In genomic region chr3:138222316-138222715, GRCh38 we compare ENCODE assay signal across 18 cellular contexts. TPM values are rescaled to one million over a fixed set of nuclear protein-coding genes. Genes with fewer than 3 reads are reported as not detected.
A peak's percentile ranks its signal among the peaks of the same experiment; 100 is the strongest.
DNase-seq lines count a peak whose midpoint lies in the region; ATAC-seq, FAIRE-seq and TF ChIP-seq lines count a peak whose summit lies in the region.
"Had no signal": no experiment of that assay in that cellular context is flagged by ENCODE, and none has a peak within 500 bp of the region (broad histone marks: within the 10 kb centered on the region; RNA-seq: fewer than 3 reads in every experiment).

No MANE protein-coding gene starts in this region.

- H2BK20ac ChIP-seq in H1 (ENCODE audit: low read length) = no peak overlapping the region

- no peak overlapping the region for H4K5ac ChIP-seq in H1 (ENCODE audit: insufficient read length, low read depth, low read length)

- H3K27ac ChIP-seq in heart right ventricle = peak overlapping the region in 6 of 10 donors; percentile 4 to 83 (median 18)
- no peak overlapping the region for H3K27ac ChIP-seq in H1 (ENCODE audit: low read depth, low read length)
- no peak overlapping the region for H3K27ac ChIP-seq in mesenchymal stem cell (ENCODE audit: low read length, poor library complexity, severe bottlenecking)
- H3K27ac ChIP-seq: gastrocnemius medialis, SJSA1 had no signal

- H3K79me2 ChIP-seq in H1 (ENCODE audit: control insufficient read depth in 1 of 2, insufficient read depth in 2 of 2, low read length in 2 of 2) = peaks cover 0 to 35% of the 10 kb centered on the region in 2 experiments; a peak in 2 of 4 replicates

- no peak overlapping the region for H3K18ac ChIP-seq in H1 (ENCODE audit: extremely low read depth, low read length)
- H3K18ac ChIP-seq in mesenchymal stem cell (ENCODE audit: low read depth in 1 of 2, low read length in 2 of 2) = no peak overlapping the region

- H3K4ac ChIP-seq in H1 (replicated peaks; ENCODE audit: insufficient read length, low read depth, low read length) = no peak overlapping the region
- H3K4ac ChIP-seq in mesenchymal stem cell (ENCODE audit: low read depth in 1 of 2, low read length in 2 of 2) = no peak overlapping the region

- intact Hi-C loops in heart right ventricle (cut with DNase I) (no loop called here), Right ventricle myocardium inferior (cut with DNase I) (no loop called here)

- no peak overlapping the region for H4K91ac ChIP-seq in H1 (replicated peaks; ENCODE audit: insufficient read length, low read length)
- no peak overlapping the region for H4K91ac ChIP-seq in mesenchymal stem cell (ENCODE audit: low read length)

- H2BK15ac ChIP-seq in H1 (ENCODE audit: low read length) = no peak overlapping the region
- H2BK15ac ChIP-seq in mesenchymal stem cell (ENCODE audit: low read depth, poor library complexity, severe bottlenecking) = no peak overlapping the region

- no peak for TF ChIP-seq CTCF in heart right ventricle (IDR thresholded peaks at IDR 0.05)
- no peak for TF ChIP-seq CTCF in H1 (IDR thresholded peaks at IDR 0.05; ENCODE audit: control extremely low read depth in 1 of 3, insufficient read depth in 1 of 3, low read depth in 1 of 3, low read length in 3 of 3)

- no peak for TF ChIP-seq POLR2A in H1 (IDR thresholded peaks at IDR 0.05; ENCODE audit: control extremely low read depth in 1 of 2, low read depth in 2 of 2, low read length in 2 of 2)

- H2AFZ ChIP-seq in H1 (ENCODE audit: low read length) = no peak overlapping the region
- no peak overlapping the region for H2AFZ ChIP-seq in mesenchymal stem cell (ENCODE audit: low read depth, low read length)

- CTCF ChIA-PET in H1 (lab: Charles Lee; ENCODE audit: partially characterized antibody) = interaction anchor here (1.3 kb wide), 1 partner anchor 48 kb away, joined by 3 read pairs; the partner anchor contains the start of gene DBR1

- H2BK12ac ChIP-seq in H1 (ENCODE audit: low read depth, low read length) (no peak overlapping the region), mesenchymal stem cell (ENCODE audit: low read length in 2 of 2) (no peak overlapping the region)

- peak; percentile 36 for FAIRE-seq in H1 (lab: Jason Lieb, UNC)
- FAIRE-seq: astrocyte, GM12878, TTC549 had no signal

- H2AK5ac ChIP-seq in H1 (ENCODE audit: low read depth, low read length) = no peak overlapping the region
- no peak overlapping the region for H2AK5ac ChIP-seq in mesenchymal stem cell (ENCODE audit: low read length, severe bottlenecking)

- H3K14ac ChIP-seq in H1 (ENCODE audit: insufficient read length) = no peak overlapping the region
- H3K14ac ChIP-seq in mesenchymal stem cell (ENCODE audit: low read length in 2 of 2) = no peak overlapping the region

- no peak for TF ChIP-seq RAD21 in H1 (IDR thresholded peaks at IDR 0.05 in 1 of 2, conservative IDR thresholded peaks at IDR 0.05 in 1 of 2; ENCODE audit: low read depth in 2 of 2, low read length in 2 of 2)

- H3K23me2 ChIP-seq in H1 (ENCODE audit: low read depth, low read length) = no peaks in the 10 kb centered on the region

- H3K4me2 ChIP-seq in H1 (ENCODE audit: insufficient read depth in 1 of 2, low read depth in 2 of 2, low read length in 2 of 2) = no peak overlapping the region
- no peak overlapping the region for H3K4me2 ChIP-seq in mesenchymal stem cell (ENCODE audit: low read length, poor library complexity, severe bottlenecking)

- no peak overlapping the region for H4K8ac ChIP-seq in H1 (ENCODE audit: extremely low read depth, insufficient read depth, low read length)
- no peak overlapping the region for H4K8ac ChIP-seq in mesenchymal stem cell (ENCODE audit: low read length)

- 59 to 61% methylated on average over 1 of the region's 1 CpG for WGBS in heart right ventricle, 2 donors
- 100% methylated on average over 1 of the region's 1 CpG; no CpG with 5 or more reads in 1 of the 2 experiments for WGBS in H1 (ENCODE audit: extremely low coverage in 1 of 2, insufficient coverage in 1 of 2, insufficient read length in 1 of 2, insufficient replicate concordance in 2 of 2, low coverage in 1 of 2, low lambda C conversion rate in 2 of 2, missing lambda C conversion rate in 1 of 2), 2 experiments
- WGBS in mesenchymal stem cell = no CpG with 5 or more reads among the region's 1 CpG

- H3K9ac ChIP-seq in H1 (replicated peaks in 1 of 4; ENCODE audit: extremely low read depth in 1 of 4, low read depth in 3 of 4, low read length in 3 of 4) (no peak overlapping the region), mesenchymal stem cell (ENCODE audit: low read length) (no peak overlapping the region)

- peaks cover 0 to 2% of the 10 kb centered on the region in 2 experiments for H4K20me1 ChIP-seq in H1 (replicated peaks in 1 of 2; ENCODE audit: control insufficient read depth in 1 of 2, insufficient read depth in 2 of 2, low read length in 2 of 2)

- H3K79me1 ChIP-seq in H1 (ENCODE audit: low read depth, low read length) = no peaks in the 10 kb centered on the region; the same call in 1 of the 2 replicates
- peaks cover 28% of the 10 kb centered on the region for H3K79me1 ChIP-seq in mesenchymal stem cell (replicated peaks; ENCODE audit: low read length, poor library complexity, severe bottlenecking)

- H3K27me3 ChIP-seq in heart right ventricle (no peaks in the 10 kb centered on the region), H1 (replicated peaks in 1 of 4; ENCODE audit: control insufficient read depth in 3 of 4, extremely low read depth in 1 of 4, insufficient read depth in 3 of 4, low read length in 3 of 4) (no peaks in the 10 kb centered on the region), mesenchymal stem cell (ENCODE audit: control insufficient read depth in 1 of 2, insufficient read depth in 1 of 2, low read length in 2 of 2) (no peaks in the 10 kb centered on the region)
- H3K27me3 ChIP-seq: gastrocnemius medialis, SJSA1 had no signal

- ATAC-seq in heart right ventricle (no peak), Right ventricle myocardium inferior (no peak), GM18907 (IDR thresholded peaks at IDR 0.05; ENCODE audit: unreplicated experiment) (no peak)
- ATAC-seq: gastrocnemius medialis, GM12878 had no signal

- H3K4me1 ChIP-seq in heart right ventricle = peaks cover 0 to 43% (median 7%) of the 10 kb centered on the region in 9 donors
- H3K4me1 ChIP-seq in H1 (replicated peaks in 1 of 4; ENCODE audit: control insufficient read depth in 3 of 4, insufficient read depth in 4 of 4, low read length in 3 of 4) = no peaks in the 10 kb centered on the region
- H3K4me1 ChIP-seq in mesenchymal stem cell (ENCODE audit: control insufficient read depth, insufficient read depth, low read depth, low read length) = no peaks in the 10 kb centered on the region
- H3K4me1 ChIP-seq: SJSA1 had no signal

- H3K9me3 ChIP-seq in heart right ventricle (no peaks in the 10 kb centered on the region), H1 (ENCODE audit: insufficient read depth in 2 of 2, low read depth in 1 of 2, low read length in 1 of 2) (no peaks in the 10 kb centered on the region), mesenchymal stem cell (ENCODE audit: control insufficient read depth, low read length) (no peaks in the 10 kb centered on the region)
- H3K9me3 ChIP-seq: Caco-2, gastrocnemius medialis, SJSA1 had no signal

- DNase-seq in heart right ventricle (no peak), Right ventricle myocardium inferior (ENCODE audit: missing footprints) (no peak), OCI-M1 (lab: John Stamatoyannopoulos, UW) (peak; percentile 60), H1 (ENCODE audit: low read depth in 1 of 2, low spot score in 2 of 2) (no peak), NCI-H1436 treated with DMSO at 0.1 percent for 48 hours (lab: John Stamatoyannopoulos, UW) (no peak), mesenchymal stem cell (no peak)
- no peak for DNase-seq in effector CD4-positive, alpha-beta T cell
- DNase-seq: activated CD4-positive, alpha-beta T cell treated with anti-CD3 and anti-CD28 coated beads, Interleukin-2, amount 50 U/mL, for 48 hours; Caco-2; gastrocnemius medialis; NCI-H187 treated with DMSO at 0.1 percent for 48 hours; NCI-H446; stimulated activated naive CD8-positive, alpha-beta T cell treated with anti-CD3 and anti-CD28 coated beads, Interleukin-15, amount 100 ng/mL, for 72 hours had no signal

- POLR2A ChIA-PET in H1 (lab: Charles Lee; ENCODE audit: partially characterized antibody) = interaction anchor here (1.1 kb wide), 1 partner anchor 35 kb away, joined by 3 read pairs; the partner anchor contains the start of gene ARMC8

- H3K23ac ChIP-seq in H1 (ENCODE audit: insufficient read length) (no peak overlapping the region), mesenchymal stem cell (ENCODE audit: low read length in 2 of 2) (no peak overlapping the region)

- no peak for TF ChIP-seq EP300 in H1 (IDR thresholded peaks at IDR 0.05; ENCODE audit: borderline replicate concordance in 1 of 2, low read depth in 2 of 2, low read length in 2 of 2)

- H2BK5ac ChIP-seq in H1 (ENCODE audit: low read depth, low read length) = no peak overlapping the region
- no peak overlapping the region for H2BK5ac ChIP-seq in mesenchymal stem cell (ENCODE audit: low read depth, low read length, poor library complexity, severe bottlenecking)

- H3K56ac ChIP-seq in H1 (replicated peaks; ENCODE audit: insufficient read length, low read depth, low read length) = no peak overlapping the region

- H3K36me3 ChIP-seq in heart right ventricle = peaks cover 0 to 56% (median 35%) of the 10 kb centered on the region in 9 donors
- peaks cover 7 to 46% (median 25%) of the 10 kb centered on the region in 4 experiments; a peak in 7 of 8 replicates for H3K36me3 ChIP-seq in H1 (ENCODE audit: control insufficient read depth in 2 of 4, insufficient read depth in 4 of 4, low read length in 3 of 4)
- H3K36me3 ChIP-seq in mesenchymal stem cell (ENCODE audit: control insufficient read depth in 1 of 2, insufficient read depth in 2 of 2, low read depth in 1 of 2, low read length in 2 of 2) = peaks cover 16 to 46% of the 10 kb centered on the region in 2 experiments

- H2BK120ac ChIP-seq in H1 (replicated peaks; ENCODE audit: low read depth, low read length) (no peak overlapping the region), mesenchymal stem cell (ENCODE audit: low read depth, low read length) (no peak overlapping the region)

- H3K4me3 ChIP-seq in heart right ventricle (no peak overlapping the region), H1 (ENCODE audit: extremely low read depth in 1 of 4, insufficient read depth in 2 of 4, low read depth in 3 of 4, low read length in 4 of 4) (no peak overlapping the region), mesenchymal stem cell (ENCODE audit: insufficient read depth in 1 of 2, low read depth in 1 of 2, low read length in 2 of 2) (no peak overlapping the region)
- H3K4me3 ChIP-seq: gastrocnemius medialis, GM12878, SJSA1 had no signal

RNA-seq across cellular contexts. Expression of gene ARMC8, which starts 35.2 kb away (rescaled TPM):
- 10 to 100 TPM; 28.2 to 49.3 (median 30.1) TPM for total RNA-seq in heart right ventricle
- polyA plus RNA-seq in heart right ventricle = 10 to 100 TPM; 13.8 to 23.0 TPM
- total RNA-seq in Right ventricle myocardium inferior = 25.4 TPM
- total RNA-seq in H1 (2021; fragmentation: NEBNext Ultra II Directional; extraction: Animal tissue kit (Norgen Biotek cat#: 25700)) = 43.1 and 47.3 TPM in 2 replicates
- 46.5 and 58.5 TPM in 2 replicates for polyA plus RNA-seq in H1 (2011; rRNA removed)
- polyA plus RNA-seq in H1 (2011; cell fraction: cytosol; rRNA removed) = 50.4 TPM
- 113 TPM for polyA plus RNA-seq in H1 (2011; cell fraction: nucleus; rRNA removed)
- 32.2 to 40.5 TPM (median 35.3 TPM) in 4 replicates for polyA plus RNA-seq in H1 (2012, experiment 1 of 2)
- polyA plus RNA-seq in H1 (2012, experiment 2 of 2) = 7.8 TPM
- polyA plus RNA-seq in H1 (2013, experiment 1 of 2) = 30.5 TPM
- 33.9 TPM for polyA plus RNA-seq in H1 (2013, experiment 2 of 2)
- polyA minus RNA-seq in H1 (2011; rRNA and poly(A)+ RNA removed) = 306 and 462 TPM in 2 replicates
- polyA minus RNA-seq in H1 (2011; cell fraction: cytosol; rRNA and poly(A)+ RNA removed) = 56.2 TPM
- polyA minus RNA-seq in H1 (2011; cell fraction: nucleus; rRNA and poly(A)+ RNA removed) = 318 TPM
- polyA plus RNA-seq in mesenchymal stem cell (2013, experiment 1 of 2) = 33.1 TPM
- polyA plus RNA-seq in mesenchymal stem cell (2013, experiment 2 of 2) = 30.9 TPM

RNA-seq across cellular contexts. Expression of gene DBR1, which starts 47.6 kb away (rescaled TPM):
- total RNA-seq in heart right ventricle = 10 to 100 TPM in 2 of 10 donors, 1 to 10 TPM in 8; 6.4 to 10.5 (median 9.0) TPM
- polyA plus RNA-seq in heart right ventricle = 1 to 10 TPM; 3.3 to 5.5 TPM
- total RNA-seq in Right ventricle myocardium inferior = 7.1 TPM
- 18.0 and 18.3 TPM in 2 replicates for total RNA-seq in H1 (2021; fragmentation: NEBNext Ultra II Directional; extraction: Animal tissue kit (Norgen Biotek cat#: 25700))
- polyA plus RNA-seq in H1 (2011; rRNA removed) = 9.5 and 10.1 TPM in 2 replicates
- polyA plus RNA-seq in H1 (2011; cell fraction: cytosol; rRNA removed) = 11.7 TPM
- 4.7 TPM for polyA plus RNA-seq in H1 (2011; cell fraction: nucleus; rRNA removed)
- 7.7 to 11.8 TPM (median 10.6 TPM) in 4 replicates for polyA plus RNA-seq in H1 (2012, experiment 1 of 2)
- polyA plus RNA-seq in H1 (2012, experiment 2 of 2) = 3.5 TPM
- 9.2 TPM for polyA plus RNA-seq in H1 (2013, experiment 1 of 2)
- 8.5 TPM for polyA plus RNA-seq in H1 (2013, experiment 2 of 2)
- 5.3 and 6.1 TPM in 2 replicates for polyA minus RNA-seq in H1 (2011; rRNA and poly(A)+ RNA removed)
- 10.8 TPM for polyA minus RNA-seq in H1 (2011; cell fraction: cytosol; rRNA and poly(A)+ RNA removed)
- polyA minus RNA-seq in H1 (2011; cell fraction: nucleus; rRNA and poly(A)+ RNA removed) = 6.1 TPM
- 7.5 TPM for polyA plus RNA-seq in mesenchymal stem cell (2013, experiment 1 of 2)
- 7.9 TPM for polyA plus RNA-seq in mesenchymal stem cell (2013, experiment 2 of 2)

Comparison
In these comparisons a context has a peak if more than half of its experiments do, and no peak if none do; other contexts are left out.
1. H3K27ac ChIP-seq: peak in heart right ventricle (6 of 10); none in H1 (single experiment) and mesenchymal stem cell (single experiment).